Comparison of ENCODE assay signal across 9 cellular contexts in the genomic region with DNA sequence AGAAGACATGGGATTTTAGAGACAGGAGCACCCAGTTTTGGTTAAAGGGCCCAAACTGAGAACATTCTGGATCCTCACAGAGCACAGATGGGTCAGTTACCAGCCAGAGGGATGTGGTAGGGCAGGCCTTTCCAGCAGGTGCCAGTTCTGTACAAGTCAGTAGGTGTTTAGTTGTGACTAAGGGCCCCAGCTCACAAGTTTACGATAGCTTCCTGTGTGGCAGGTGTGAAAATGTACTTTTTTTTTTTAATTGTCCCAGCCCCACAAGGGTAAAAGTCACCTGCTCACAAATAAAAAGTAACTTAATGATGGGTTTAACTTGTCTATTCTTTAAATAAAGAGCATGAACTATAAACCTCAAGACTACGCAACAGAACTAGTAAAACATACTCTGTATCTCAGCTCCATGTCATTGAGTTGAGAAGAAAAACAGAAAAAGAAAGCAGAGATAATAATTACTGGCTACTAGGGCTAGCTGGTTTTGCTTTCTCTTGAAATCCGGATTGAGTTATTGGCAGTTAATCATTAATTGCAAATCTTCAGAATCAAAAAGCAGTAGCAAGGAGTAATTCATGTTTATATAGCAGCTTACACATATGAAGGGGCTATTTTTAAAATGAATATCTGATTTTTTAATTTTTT.
DNase-seq lines count a peak whose midpoint lies in the region; ATAC-seq and TF ChIP-seq lines count a peak whose summit lies in the region.
"Had no signal": no experiment of that assay in that cellular context is flagged by ENCODE, and none has a peak within 500 bp of the region (broad histone marks: within the 10 kb centered on the region; RNA-seq: fewer than 3 reads in every experiment).

No MANE protein-coding gene starts in this region.

- peaks cover 51% of the 10 kb centered on the region for H3K4me1 Mint-ChIP-seq in activated T-cell treated with anti-CD3 and anti-CD28 coated beads, Interleukin-2, amount 50 U/mL, for 24 hours (ENCODE audit: low read depth)
- H3K4me1 Mint-ChIP-seq in T-helper 2 cell treated with Interferon-gamma antibody and Interleukin-4, amounts not matched to agents 5 μg/mL and 100 μg/mL, for 36 hours (ENCODE audit: low read depth): peaks cover 28% of the 10 kb centered on the region
- peaks cover 31% of the 10 kb centered on the region for H3K4me1 Mint-ChIP-seq in stimulated activated effector memory CD8-positive, alpha-beta T cell treated with anti-CD3 and anti-CD28 coated beads, Interleukin-12 subunit alpha, Interleukin-12 subunit beta, amount 100 ng/mL, for 72 hours

- no peaks in the 10 kb centered on the region for H3K27me3 Mint-ChIP-seq in activated T-cell treated with anti-CD3 and anti-CD28 coated beads, Interleukin-2, amount 50 U/mL, for 24 hours
- H3K27me3 Mint-ChIP-seq in T-helper 2 cell treated with Interferon-gamma antibody and Interleukin-4, amounts not matched to agents 5 μg/mL and 100 μg/mL, for 36 hours (ENCODE audit: low read depth): no peaks in the 10 kb centered on the region

- H3K27ac Mint-ChIP-seq in activated T-cell treated with anti-CD3 and anti-CD28 coated beads, Interleukin-2, amount 50 U/mL, for 24 hours: peak overlapping the region; percentile 93
- peak overlapping the region; percentile 47 for H3K27ac Mint-ChIP-seq in T-helper 2 cell treated with Interferon-gamma antibody and Interleukin-4, amounts not matched to agents 5 μg/mL and 100 μg/mL, for 36 hours
- peak overlapping the region; percentile 92 for H3K27ac Mint-ChIP-seq in stimulated activated effector memory CD8-positive, alpha-beta T cell treated with anti-CD3 and anti-CD28 coated beads, Interleukin-12 subunit alpha, Interleukin-12 subunit beta, amount 100 ng/mL, for 72 hours

- no peak for DNase-seq in activated T-cell treated with anti-CD3 and anti-CD28 coated beads, Interleukin-2, amount 50 U/mL, for 24 hours
- no peak for DNase-seq in activated T-cell treated with anti-CD3 and anti-CD28 coated beads, Interleukin-2, amount 50 U/mL, for 48 hours
- no peak for DNase-seq in T-helper 2 cell treated with Interferon-gamma antibody and Interleukin-4, amounts not matched to agents 5 μg/mL and 100 μg/mL, for 36 hours (ENCODE audit: low spot score)
- DNase-seq in stimulated activated effector memory CD8-positive, alpha-beta T cell treated with anti-CD3 and anti-CD28 coated beads, Interleukin-12 subunit alpha, Interleukin-12 subunit beta, amount 100 ng/mL, for 72 hours (ENCODE audit: low spot score in 2 of 2): no peak
- no peak for DNase-seq in NCI-H748 (lab: John Stamatoyannopoulos, UW; ENCODE audit: unreplicated experiment)
- DNase-seq in HEK293T (ENCODE audit: extremely low spot score): no peak
- DNase-seq in NCI-H2171 (lab: John Stamatoyannopoulos, UW): no peak
- DNase-seq: activated CD8-positive, alpha-beta memory T cell treated with anti-CD3 and anti-CD28 coated beads, Interleukin-2, amount 50 U/mL, for 48 hours had no signal

- H3K36me3 Mint-ChIP-seq in activated T-cell treated with anti-CD3 and anti-CD28 coated beads, Interleukin-2, amount 50 U/mL, for 24 hours (ENCODE audit: low read depth): peaks cover 49% of the 10 kb centered on the region
- peaks cover 29% of the 10 kb centered on the region for H3K36me3 Mint-ChIP-seq in T-helper 2 cell treated with Interferon-gamma antibody and Interleukin-4, amounts not matched to agents 5 μg/mL and 100 μg/mL, for 36 hours (ENCODE audit: low read depth)
- H3K36me3 Mint-ChIP-seq in stimulated activated effector memory CD8-positive, alpha-beta T cell treated with anti-CD3 and anti-CD28 coated beads, Interleukin-12 subunit alpha, Interleukin-12 subunit beta, amount 100 ng/mL, for 72 hours: peaks cover 29% of the 10 kb centered on the region

- POLR2A ChIA-PET in HEK293T (lab: Yijun Ruan, JAX): interaction anchor here (0.6 to 1.8 kb wide), 2 partner anchors 15 to 522 kb away, joined by 4 to 5 read pairs; a partner anchor contains a TSS

- peak overlapping the region; percentile 33 for H3K4me3 Mint-ChIP-seq in activated T-cell treated with anti-CD3 and anti-CD28 coated beads, Interleukin-2, amount 50 U/mL, for 24 hours
- peak overlapping the region; percentile 8 for H3K4me3 Mint-ChIP-seq in T-helper 2 cell treated with Interferon-gamma antibody and Interleukin-4, amounts not matched to agents 5 μg/mL and 100 μg/mL, for 36 hours
- peak overlapping the region; percentile 58 for H3K4me3 Mint-ChIP-seq in stimulated activated effector memory CD8-positive, alpha-beta T cell treated with anti-CD3 and anti-CD28 coated beads, Interleukin-12 subunit alpha, Interleukin-12 subunit beta, amount 100 ng/mL, for 72 hours

- ATAC-seq in HG02798 (IDR thresholded peaks at IDR 0.05; ENCODE audit: poor library complexity, unreplicated experiment): peak; percentile 82
- ATAC-seq in stimulated activated effector memory CD8-positive, alpha-beta T cell treated with anti-CD3 and anti-CD28 coated beads, Interleukin-12 subunit alpha, Interleukin-12 subunit beta, amount 100 ng/mL, for 72 hours: peak; percentile 89

- CTCF ChIA-PET in HEK293T (lab: Yijun Ruan, JAX): no interaction called here

- no peaks in the 10 kb centered on the region for H3K9me3 Mint-ChIP-seq in activated T-cell treated with anti-CD3 and anti-CD28 coated beads, Interleukin-2, amount 50 U/mL, for 24 hours
- H3K9me3 Mint-ChIP-seq in T-helper 2 cell treated with Interferon-gamma antibody and Interleukin-4, amounts not matched to agents 5 μg/mL and 100 μg/mL, for 36 hours: no peaks in the 10 kb centered on the region
- no peaks in the 10 kb centered on the region for H3K9me3 Mint-ChIP-seq in stimulated activated effector memory CD8-positive, alpha-beta T cell treated with anti-CD3 and anti-CD28 coated beads, Interleukin-12 subunit alpha, Interleukin-12 subunit beta, amount 100 ng/mL, for 72 hours

TF ChIP-seq in HEK293T, 16 proteins besides CTCF, POLR2A, EP300 and RAD21:
- TF ChIP-seq HDGF (IDR thresholded peaks at IDR 0.05; ENCODE audit: borderline replicate concordance) (no peak), FOXM1 (IDR thresholded peaks at IDR 0.05; ENCODE audit: borderline replicate concordance) (no peak), LEF1 (IDR thresholded peaks at IDR 0.05; ENCODE audit: borderline replicate concordance) (no peak), L3MBTL2 (conservative IDR thresholded peaks at IDR 0.05) (no peak), SUZ12 (IDR thresholded peaks at IDR 0.05) (no peak), ELF4 (IDR thresholded peaks at IDR 0.05) (no peak), ZNF384 (IDR thresholded peaks at IDR 0.05) (no peak), NFRKB (IDR thresholded peaks at IDR 0.05) (no peak), ARNT (IDR thresholded peaks at IDR 0.05) (no peak)
- TF ChIP-seq, protein P1, sequence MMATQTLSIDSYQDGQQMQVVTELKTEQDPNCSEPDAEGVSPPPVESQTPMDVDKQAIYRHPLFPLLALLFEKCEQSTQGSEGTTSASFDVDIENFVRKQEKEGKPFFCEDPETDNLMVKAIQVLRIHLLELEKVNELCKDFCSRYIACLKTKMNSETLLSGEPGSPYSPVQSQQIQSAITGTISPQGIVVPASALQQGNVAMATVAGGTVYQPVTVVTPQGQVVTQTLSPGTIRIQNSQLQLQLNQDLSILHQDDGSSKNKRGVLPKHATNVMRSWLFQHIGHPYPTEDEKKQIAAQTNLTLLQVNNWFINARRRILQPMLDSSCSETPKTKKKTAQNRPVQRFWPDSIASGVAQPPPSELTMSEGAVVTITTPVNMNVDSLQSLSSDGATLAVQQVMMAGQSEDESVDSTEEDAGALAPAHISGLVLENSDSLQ (IDR thresholded peaks at IDR 0.05): no peak

Comparison
In these comparisons a context has a peak if more than half of its experiments do, and no peak if none do; other contexts are left out.
1. H3K4me3 Mint-ChIP-seq: peak in every context shown above with its lines; median percentile 58 in stimulated activated effector memory CD8-positive, alpha-beta T cell treated with anti-CD3 and anti-CD28 coated beads, Interleukin-12 subunit alpha, Interleukin-12 subunit beta, amount 100 ng/mL, for 72 hours; 33 in activated T-cell treated with anti-CD3 and anti-CD28 coated beads, Interleukin-2, amount 50 U/mL, for 24 hours; 8 in T-helper 2 cell treated with Interferon-gamma antibody and Interleukin-4, amounts not matched to agents 5 μg/mL and 100 μg/mL, for 36 hours.